In genomic region chr1:46246548-46247432, GRCh38 we compare ENCODE assay signal across 8 cellular contexts. TPM values are rescaled to one million over a fixed set of nuclear protein-coding genes. Genes with fewer than 3 reads are reported as not detected.
A peak's percentile ranks its signal among the peaks of the same experiment; 100 is the strongest.
DNase-seq lines count a peak whose midpoint lies in the region; ATAC-seq and TF ChIP-seq lines count a peak whose summit lies in the region.

No MANE protein-coding gene starts in this region.

- H3K4me3 Mint-ChIP-seq in HFFc6 = peak overlapping the region; percentile 96
- peak overlapping the region; percentile 91 to 93 for H3K4me3 Mint-ChIP-seq in stimulated activated naive B cell treated with anti-CD40 and anti-IgM and Interleukin-4, amounts not matched to agents 10 μg/mL and 1 μg/mL and 100 μg/mL, for 72 hours

- no peaks in the 10 kb centered on the region for H3K9me3 ChIP-seq in muscle layer of duodenum (ENCODE audit: control insufficient read depth in 1 of 2, low read length in 2 of 2)

- DNase-seq in NCI-H748 (lab: John Stamatoyannopoulos, UW; ENCODE audit: unreplicated experiment) (peak; percentile 73), NCI-H748 treated with DMSO at 0.1 percent for 48 hours (lab: John Stamatoyannopoulos, UW) (no peak), HFFc6 (peak; percentile 49), MV-4-11 (lab: John Stamatoyannopoulos, UW) (peak; percentile 34), epidermal melanocyte (ENCODE audit: insufficient read length, low spot score) (peak; percentile 97)
- peak; percentile 44 to 52 for DNase-seq in activated CD4-positive, alpha-beta T cell treated with anti-CD3 and anti-CD28 coated beads, Interleukin-2, amount 50 U/mL, for 4 hours
- DNase-seq in stimulated activated naive B cell treated with anti-CD40 and anti-IgM and Interleukin-4, amounts not matched to agents 10 μg/mL and 1 μg/mL and 100 μg/mL, for 72 hours = no peak

- peak overlapping the region; percentile 83 to 89 for H3K4me3 ChIP-seq in muscle layer of duodenum (ENCODE audit: low read depth in 1 of 2, low read length in 2 of 2)

- H3K4me1 ChIP-seq in muscle layer of duodenum (ENCODE audit: control insufficient read depth in 1 of 2, insufficient read depth in 2 of 2, low read length in 2 of 2) = peaks cover 4 to 8% of the 10 kb centered on the region in 2 donors

- peak; percentile 75 to 76 for ATAC-seq in stimulated activated naive B cell treated with anti-CD40 and anti-IgM and Interleukin-4, amounts not matched to agents 10 μg/mL and 1 μg/mL and 100 μg/mL, for 72 hours (replicated peaks)

- peak overlapping the region; percentile 98 for H3K27ac Mint-ChIP-seq in HFFc6
- peak overlapping the region; percentile 92 for H3K27ac Mint-ChIP-seq in stimulated activated naive B cell treated with anti-CD40 and anti-IgM and Interleukin-4, amounts not matched to agents 10 μg/mL and 1 μg/mL and 100 μg/mL, for 72 hours

- H3K27ac ChIP-seq in muscle layer of duodenum (ENCODE audit: low read length) = no peak overlapping the region

- no peaks in the 10 kb centered on the region; the same call in 1 of the 2 replicates for H3K27me3 Mint-ChIP-seq in HFFc6 (ENCODE audit: insufficient read depth)
- no peaks in the 10 kb centered on the region for H3K27me3 Mint-ChIP-seq in stimulated activated naive B cell treated with anti-CD40 and anti-IgM and Interleukin-4, amounts not matched to agents 10 μg/mL and 1 μg/mL and 100 μg/mL, for 72 hours

- H3K36me3 Mint-ChIP-seq in HFFc6 (ENCODE audit: low read depth) = no peaks in the 10 kb centered on the region; the same call in 1 of the 2 replicates
- H3K36me3 Mint-ChIP-seq in stimulated activated naive B cell treated with anti-CD40 and anti-IgM and Interleukin-4, amounts not matched to agents 10 μg/mL and 1 μg/mL and 100 μg/mL, for 72 hours = peaks cover 1 to 9% of the 10 kb centered on the region in 2 donors

- peak; percentile 29; the same call in 1 of the 2 replicates for TF ChIP-seq CTCF in HFFc6 (IDR thresholded peaks at IDR 0.05)

- no peaks in the 10 kb centered on the region for H3K27me3 ChIP-seq in muscle layer of duodenum (ENCODE audit: low read depth, low read length)

- peaks cover 30% of the 10 kb centered on the region for H3K4me1 Mint-ChIP-seq in HFFc6 (ENCODE audit: low read depth)
- peaks cover 15 to 25% of the 10 kb centered on the region in 2 donors for H3K4me1 Mint-ChIP-seq in stimulated activated naive B cell treated with anti-CD40 and anti-IgM and Interleukin-4, amounts not matched to agents 10 μg/mL and 1 μg/mL and 100 μg/mL, for 72 hours

- H3K9me3 Mint-ChIP-seq in HFFc6 = no peaks in the 10 kb centered on the region
- H3K9me3 Mint-ChIP-seq in stimulated activated naive B cell treated with anti-CD40 and anti-IgM and Interleukin-4, amounts not matched to agents 10 μg/mL and 1 μg/mL and 100 μg/mL, for 72 hours = no peaks in the 10 kb centered on the region

- no peaks in the 10 kb centered on the region for H3K36me3 ChIP-seq in muscle layer of duodenum (ENCODE audit: control insufficient read depth in 1 of 2, insufficient read depth in 2 of 2, low read length in 2 of 2)

RNA-seq across cellular contexts. Expression of gene RAD54L, which starts 0.8 kb away (rescaled TPM):
- total RNA-seq in HFFc6 (2021; fragmentation: NEBNext Ultra II Directional; extraction: Animal tissue kit (Norgen Biotek cat#: 25700)) = 10 to 100 TPM in 1 of 6 experiments, 1 to 10 TPM in 5; 3.8 to 10.9 (median 8.3) TPM

RNA-seq across cellular contexts. Expression of gene LURAP1, which starts 43.7 kb away (rescaled TPM):
- total RNA-seq in HFFc6 (2021; fragmentation: NEBNext Ultra II Directional; extraction: Animal tissue kit (Norgen Biotek cat#: 25700)) = 1 to 10 TPM; 2.2 to 4.7 (median 3.9) TPM

RNA-seq across cellular contexts. Expression of gene POMGNT1, which starts 48.6 kb away (rescaled TPM):
- total RNA-seq in HFFc6 (2021; fragmentation: NEBNext Ultra II Directional; extraction: Animal tissue kit (Norgen Biotek cat#: 25700)) = 100 to 1,000 TPM; 103 to 125 (median 119) TPM

RNA-seq across cellular contexts. Expression of gene LRRC41, which starts 56.6 kb away (rescaled TPM):
- total RNA-seq in HFFc6 (2021; fragmentation: NEBNext Ultra II Directional; extraction: Animal tissue kit (Norgen Biotek cat#: 25700)) = 100 to 1,000 TPM in 4 of 6 experiments, 10 to 100 TPM in 2; 93.9 to 118 (median 104) TPM

RNA-seq across cellular contexts. Expression of gene UQCRH, which starts 56.7 kb away (rescaled TPM):
- total RNA-seq in HFFc6 (2021; fragmentation: NEBNext Ultra II Directional; extraction: Animal tissue kit (Norgen Biotek cat#: 25700)) = 100 to 1,000 TPM; 211 to 274 (median 260) TPM

Comparison
In these comparisons a context has a peak if more than half of its experiments do, and no peak if none do; other contexts are left out.
1. DNase-seq: peak in NCI-H748 (single experiment), HFFc6 (single experiment), MV-4-11 (single experiment), activated CD4-positive, alpha-beta T cell treated with anti-CD3 and anti-CD28 coated beads, Interleukin-2, amount 50 U/mL, for 4 hours (2 of 2) and epidermal melanocyte (single experiment); none in NCI-H748 treated with DMSO at 0.1 percent for 48 hours (single experiment) and stimulated activated naive B cell treated with anti-CD40 and anti-IgM and Interleukin-4, amounts not matched to agents 10 μg/mL and 1 μg/mL and 100 μg/mL, for 72 hours (single experiment).